ENCODE assay signal across 23 cellular contexts in the genomic region with DNA sequence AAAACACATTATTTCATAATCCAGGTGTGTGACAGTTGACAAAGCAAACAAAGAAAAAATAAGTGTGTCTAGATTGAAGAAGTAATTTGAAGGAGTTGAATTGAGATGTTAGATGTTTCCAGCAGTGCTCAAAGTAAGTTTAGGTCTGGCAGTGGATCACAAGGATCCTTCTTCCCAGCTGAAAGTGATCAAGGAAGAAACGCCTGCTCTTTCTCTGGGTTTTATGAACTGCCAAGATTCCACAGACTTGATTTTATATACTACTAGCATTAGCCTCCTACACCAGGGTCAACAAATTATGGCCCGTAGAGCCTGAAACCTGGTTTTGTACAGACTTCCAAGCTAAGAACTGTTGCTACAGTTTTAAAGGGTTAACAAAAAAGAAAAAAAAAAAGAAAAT. TPM values are rescaled to one million over a fixed set of nuclear protein-coding genes. Genes with fewer than 3 reads are reported as not detected.
DNase-seq lines count a peak whose midpoint lies in the region; ATAC-seq and TF ChIP-seq lines count a peak whose summit lies in the region.
"Had no signal": no experiment of that assay in that cellular context is flagged by ENCODE, and none has a peak within 500 bp of the region (broad histone marks: within the 10 kb centered on the region; RNA-seq: fewer than 3 reads in every experiment).

No MANE protein-coding gene starts in this region.

- H3K4me1 ChIP-seq in SK-N-SH (ENCODE audit: control insufficient read depth in 1 of 2, insufficient read depth in 2 of 2, low read depth in 1 of 2, low read length in 1 of 2), result no peaks in the 10 kb centered on the region; a peak in 2 of 4 replicates
- peaks cover 15% of the 10 kb centered on the region for H3K4me1 ChIP-seq in lower lobe of right lung
- H3K4me1 ChIP-seq: SJSA1 had no signal

- no peak overlapping the region for H3K4me2 ChIP-seq in SK-N-SH

- H2AFZ ChIP-seq in SK-N-SH (ENCODE audit: low read depth), result no peak overlapping the region

- H3K36me3 Mint-ChIP-seq in mesothelial cell of epicardium, result peaks cover 11% of the 10 kb centered on the region
- H3K36me3 Mint-ChIP-seq: CD8-positive, alpha-beta T cell had no signal

- POLR2A ChIA-PET in SK-N-SH (lab: Yijun Ruan, JAX), result no interaction called here

- 70% methylated on average over 2 of the region's 2 CpGs for WGBS in SK-N-SH (ENCODE audit: low lambda C conversion rate)

- peaks cover 4% of the 10 kb centered on the region for H3K9me3 Mint-ChIP-seq in mesothelial cell of epicardium
- H3K9me3 Mint-ChIP-seq: CD8-positive, alpha-beta T cell had no signal

- no peak for TF ChIP-seq EP300 in SK-N-SH (IDR thresholded peaks at IDR 0.05; ENCODE audit: borderline replicate concordance in 1 of 2, low read depth in 1 of 2, low read length in 1 of 2)

- no peaks in the 10 kb centered on the region for H3F3A ChIP-seq in SK-N-SH (replicated peaks; ENCODE audit: insufficient read depth)

- no peaks in the 10 kb centered on the region for H3K36me3 ChIP-seq in SK-N-SH (replicated peaks in 1 of 2; ENCODE audit: control insufficient read depth in 1 of 2, insufficient read depth in 2 of 2, low read length in 1 of 2)
- H3K36me3 ChIP-seq in lower lobe of right lung, result no peaks in the 10 kb centered on the region
- H3K36me3 ChIP-seq: SJSA1 had no signal

- no peak for TF ChIP-seq RAD21 in SK-N-SH (IDR thresholded peaks at IDR 0.05; ENCODE audit: low read length)

- no peak overlapping the region for H3K4me3 Mint-ChIP-seq in mesothelial cell of epicardium
- H3K4me3 Mint-ChIP-seq: CD8-positive, alpha-beta T cell had no signal

- no peaks in the 10 kb centered on the region for H3K27me3 Mint-ChIP-seq in mesothelial cell of epicardium (ENCODE audit: low read depth)

- TF ChIP-seq CTCF in AG10803 (conservative IDR thresholded peaks at IDR 0.05; ENCODE audit: low read length) (no peak), SK-N-SH (IDR thresholded peaks at IDR 0.05) (no peak), mesothelial cell of epicardium (IDR thresholded peaks at IDR 0.05; ENCODE audit: unreplicated experiment) (no peak), lower lobe of right lung (IDR thresholded peaks at IDR 0.05) (no peak)

- H3K9ac ChIP-seq in SK-N-SH, result no peak overlapping the region

- H3K9me3 ChIP-seq in SK-N-SH (no peaks in the 10 kb centered on the region), lower lobe of right lung (no peaks in the 10 kb centered on the region)
- H3K9me3 ChIP-seq: SJSA1 had no signal

- intact Hi-C loops in lower lobe of right lung (cut with DNase I), result loop anchor here (10.0 kb wide), 1 partner anchor 198 kb away; no protein-coding TSS in a partner anchor

- H3K4me1 Mint-ChIP-seq in mesothelial cell of epicardium, result peaks cover 41% of the 10 kb centered on the region

- no peak overlapping the region for H3K4me3 ChIP-seq in AG10803 (ENCODE audit: low read length)
- H3K4me3 ChIP-seq in SK-N-SH (ENCODE audit: low read depth in 2 of 2, low read length in 1 of 2), result no peak overlapping the region
- no peak overlapping the region for H3K4me3 ChIP-seq in lower lobe of right lung
- H3K4me3 ChIP-seq: SJSA1 had no signal

- H3K27ac ChIP-seq in SK-N-SH (ENCODE audit: low read depth in 2 of 2, low read length in 1 of 2) (peak overlapping the region in 1 of 2 experiments; percentile 34; a peak in 1 of 4 replicates), lower lobe of right lung (no peak overlapping the region)
- H3K27ac ChIP-seq: 22Rv1, SJSA1 had no signal

- H3K79me2 ChIP-seq in SK-N-SH (ENCODE audit: insufficient read depth), result peaks cover 3% of the 10 kb centered on the region; the same call in 1 of the 2 replicates

- H4K20me1 ChIP-seq in SK-N-SH (ENCODE audit: insufficient read depth), result no peaks in the 10 kb centered on the region

- ATAC-seq in GM19397 (IDR thresholded peaks at IDR 0.05; ENCODE audit: unreplicated experiment) (no peak), lower lobe of right lung (no peak)
- ATAC-seq: CD8-positive, alpha-beta T cell; Right ventricle myocardium inferior had no signal

- peak; percentile 39 for DNase-seq in AG10803 (ENCODE audit: low read depth)
- DNase-seq in SK-N-SH, result no peak
- peak; percentile 54 for DNase-seq in fibroblast of peridontal ligament (ENCODE audit: extremely low read depth)
- DNase-seq in mesothelial cell of epicardium (ENCODE audit: low spot score in 2 of 2, unreplicated experiment in 2 of 2), result no peak
- DNase-seq in SW 1271 (lab: John Stamatoyannopoulos, UW), result no peak
- no peak for DNase-seq in islet precursor cell
- no peak for DNase-seq in lower lobe of right lung
- DNase-seq: ACHN; C1 segment of cervical spinal cord; CD8-positive, alpha-beta T cell; IMR-90; NCI-H1694 treated with DMSO at 0.1 percent for 48 hours; NCI-H2081 treated with DMSO at 0.1 percent for 48 hours; NCI-H2171 treated with DMSO at 0.1 percent for 48 hours; NCI-H524 treated with DMSO at 0.1 percent for 48 hours; NCI-H82 had no signal

- CTCF ChIA-PET in SK-N-SH (lab: Yijun Ruan, JAX), result interaction anchor here (0.6 to 10.5 kb wide), 7 partner anchors 15 to 212 kb away, joined by 3 to 212 read pairs (median 5); no protein-coding TSS in a partner anchor

- peak overlapping the region; percentile 64 for H3K27ac Mint-ChIP-seq in mesothelial cell of epicardium
- H3K27ac Mint-ChIP-seq: CD8-positive, alpha-beta T cell had no signal

- no peaks in the 10 kb centered on the region for H3K27me3 ChIP-seq in SK-N-SH (ENCODE audit: insufficient read depth)
- H3K27me3 ChIP-seq in lower lobe of right lung (ENCODE audit: low read depth), result no peaks in the 10 kb centered on the region
- H3K27me3 ChIP-seq: SJSA1 had no signal

- no peaks in the 10 kb centered on the region for H3K9me2 ChIP-seq in SK-N-SH

TF ChIP-seq in SK-N-SH, 30 proteins besides CTCF, POLR2A, EP300 and RAD21:
- TF ChIP-seq TEAD4 (IDR thresholded peaks at IDR 0.05; ENCODE audit: borderline replicate concordance, insufficient read depth), result no peak
- peak; percentile 7; the same call in 1 of the 2 replicates for TF ChIP-seq TCF12 (IDR thresholded peaks at IDR 0.05)
- TF ChIP-seq RFX5 (IDR thresholded peaks at IDR 0.05; ENCODE audit: low read length), result no peak
- no peak for TF ChIP-seq YY1 (IDR thresholded peaks at IDR 0.05; ENCODE audit: low read depth)
- TF ChIP-seq, protein P1, sequence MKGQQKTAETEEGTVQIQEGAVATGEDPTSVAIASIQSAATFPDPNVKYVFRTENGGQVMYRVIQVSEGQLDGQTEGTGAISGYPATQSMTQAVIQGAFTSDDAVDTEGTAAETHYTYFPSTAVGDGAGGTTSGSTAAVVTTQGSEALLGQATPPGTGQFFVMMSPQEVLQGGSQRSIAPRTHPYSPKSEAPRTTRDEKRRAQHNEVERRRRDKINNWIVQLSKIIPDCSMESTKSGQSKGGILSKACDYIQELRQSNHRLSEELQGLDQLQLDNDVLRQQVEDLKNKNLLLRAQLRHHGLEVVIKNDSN (IDR thresholded peaks at IDR 0.05; ENCODE audit: borderline replicate concordance, low read depth), result no peak
- no peak for TF ChIP-seq CHD2 (IDR thresholded peaks at IDR 0.05; ENCODE audit: low read length, partially characterized antibody)
- TF ChIP-seq NRF1 (IDR thresholded peaks at IDR 0.05; ENCODE audit: low read depth, low read length), result no peak
TF ChIP-seq in SK-N-SH: peak in this region for 1.

RNA-seq across cellular contexts. Expression of gene STX7, which starts 30.3 kb away (rescaled TPM):
- polyA plus RNA-seq in SK-N-SH (2012; rRNA removed), result 12.8 and 16.0 TPM in 2 replicates
- polyA plus RNA-seq in SK-N-SH (2012; cell fraction: cytosol; rRNA removed), result 15.7 and 15.8 TPM in 2 replicates
- polyA plus RNA-seq in SK-N-SH (2012; cell fraction: nucleus; rRNA removed), result 5.7 and 9.9 TPM in 2 replicates
- total RNA-seq in mesothelial cell of epicardium (46.9 to 48.1 TPM (median 47.9 TPM) in 3 replicates), lower lobe of right lung (97.2 TPM)

RNA-seq across cellular contexts. Expression of gene TAAR9, which starts 55.5 kb away (rescaled TPM):
- not detected in 2 replicates for polyA plus RNA-seq in SK-N-SH (2012; rRNA removed)
- not detected in 2 replicates for polyA plus RNA-seq in SK-N-SH (2012; cell fraction: cytosol; rRNA removed)
- polyA plus RNA-seq in SK-N-SH (2012; cell fraction: nucleus; rRNA removed), result not detected in 2 replicates
- not detected in 3 replicates for total RNA-seq in mesothelial cell of epicardium
- total RNA-seq in lower lobe of right lung, result not detected
- total RNA-seq: CD8-positive, alpha-beta T cell; Daoy; H4; IMR-90; MCF 10A; Right ventricle myocardium inferior; SJSA1 had no signal
- polyA plus RNA-seq: IMR-90 had no signal

Comparison
In these comparisons a context has a peak if more than half of its experiments do, and no peak if none do; other contexts are left out.
1. DNase-seq: peak in AG10803 (single experiment) and fibroblast of peridontal ligament (single experiment); none in SK-N-SH (single experiment), mesothelial cell of epicardium (0 of 2), SW 1271 (0 of 2), islet precursor cell (single experiment) and lower lobe of right lung (single experiment).